8 cellular contexts compared by ENCODE assay signal in the genomic region with DNA sequence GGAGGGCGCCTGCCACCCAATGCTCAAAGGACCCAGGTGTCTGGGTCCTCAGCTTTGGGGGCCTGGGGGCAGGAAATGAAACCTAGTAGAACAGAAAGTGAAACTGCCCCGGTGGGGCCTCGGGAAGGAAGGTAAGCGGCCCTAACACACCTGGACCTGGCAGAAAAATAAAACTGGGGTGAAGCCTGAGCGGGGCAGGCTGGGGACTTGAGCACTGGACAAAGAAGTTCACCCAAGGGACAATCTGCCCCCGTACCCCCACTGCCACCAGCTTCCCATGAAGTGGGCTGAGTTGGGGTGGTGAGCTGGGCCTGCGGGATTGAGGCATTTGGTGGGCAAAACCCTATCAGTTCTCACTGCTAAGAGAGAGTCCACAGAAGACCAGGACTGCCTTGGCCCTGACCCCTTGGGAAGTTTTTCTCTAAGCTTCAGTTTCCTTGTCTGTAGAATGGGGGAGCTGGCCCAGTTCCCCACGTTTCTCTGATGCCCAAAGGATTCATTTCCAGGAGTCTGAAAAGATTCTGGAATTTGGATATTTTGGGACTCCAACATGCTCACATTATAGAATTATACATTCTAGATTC. TPM values are rescaled to one million over a fixed set of nuclear protein-coding genes. Genes with fewer than 3 reads are reported as not detected.
DNase-seq lines count a peak whose midpoint lies in the region; ATAC-seq and TF ChIP-seq lines count a peak whose summit lies in the region.

No MANE protein-coding gene starts in this region.

- peak overlapping the region; percentile 98 for H3K4me3 Mint-ChIP-seq in natural killer cell

- peak overlapping the region; percentile 95 to 99 for H3K27ac Mint-ChIP-seq in natural killer cell

- no peaks in the 10 kb centered on the region for H3K36me3 Mint-ChIP-seq in natural killer cell

- peaks cover 39 to 73% of the 10 kb centered on the region in 2 donors for H3K4me1 Mint-ChIP-seq in natural killer cell

- peak overlapping the region; percentile 95 for H3K27ac ChIP-seq in VCaP

- no peaks in the 10 kb centered on the region for H3K27me3 Mint-ChIP-seq in natural killer cell (ENCODE audit: low read depth in 2 of 2)

- TF ChIP-seq CTCF in VCaP (conservative IDR thresholded peaks at IDR 0.05) (no peak), natural killer cell (IDR thresholded peaks at IDR 0.05) (no peak)

- DNase-seq in NCI-H1436 (lab: John Stamatoyannopoulos, UW) = peak; percentile 61
- no peak for DNase-seq in NCI-H1436 treated with DMSO at 0.1 percent for 48 hours (lab: John Stamatoyannopoulos, UW)
- peak; percentile 47 for DNase-seq in ecto neural progenitor cell (ENCODE audit: low spot score)
- DNase-seq in natural killer cell = peak; percentile 51
- no peak for DNase-seq in cerebellar nuclear complex (lab: John Stamatoyannopoulos, UW)
- no peak for DNase-seq in head of caudate nucleus

- intact Hi-C loops in natural killer cell (cut with micrococcal nuclease) = no loop called here
- intact Hi-C loops in head of caudate nucleus (cut with DNase I) = no loop called here

- no peaks in the 10 kb centered on the region for H3K9me3 Mint-ChIP-seq in natural killer cell

- ATAC-seq in natural killer cell = peak; percentile 43 to 59 (median 47)
- ATAC-seq in GM21423 (IDR thresholded peaks at IDR 0.05; ENCODE audit: unreplicated experiment) = no peak

RNA-seq across cellular contexts. Expression of a gene that starts 2.3 kb away (rescaled TPM):
- total RNA-seq in natural killer cell = 100 to 1,000 TPM; 179 to 216 (median 203) TPM

RNA-seq across cellular contexts. Expression of a gene that starts 31.2 kb away (rescaled TPM):
- total RNA-seq in natural killer cell = 10 to 100 TPM; 19.1 to 23.3 (median 19.8) TPM

RNA-seq across cellular contexts. Expression of a gene that starts 31.6 kb away (rescaled TPM):
- total RNA-seq in natural killer cell = 100 to 1,000 TPM; 125 to 152 (median 125) TPM

RNA-seq across cellular contexts. Expression of a gene that starts 53.6 kb away (rescaled TPM):
- under 1 TPM in 2 of 3 donors, not detected in 1; 0.14 to 0.20 TPM for total RNA-seq in natural killer cell

Comparison
In these comparisons a context has a peak if more than half of its experiments do, and no peak if none do; other contexts are left out.
1. DNase-seq: peak in NCI-H1436 (single experiment), ecto neural progenitor cell (single experiment) and natural killer cell (single experiment); none in NCI-H1436 treated with DMSO at 0.1 percent for 48 hours (single experiment), cerebellar nuclear complex (0 of 2) and head of caudate nucleus (0 of 42).